In genomic region chr5:89396262-89396975, GRCh38 we compare ENCODE assay signal across 8 cellular contexts.
DNase-seq lines count a peak whose midpoint lies in the region; ATAC-seq and TF ChIP-seq lines count a peak whose summit lies in the region.

No MANE protein-coding gene starts in this region.

- intact Hi-C loops in left lung (cut with DNase I) (no loop called here), Caco-2 (cut with micrococcal nuclease; ENCODE audit: unreplicated experiment) (no loop called here)

- BruUV-seq in Caco-2 (replicated peaks; lab: Mats Ljungman, UMichigan) = no TSS peak

- no peaks in the 10 kb centered on the region for H3K9me3 Mint-ChIP-seq in Caco-2 (ENCODE audit: unreplicated experiment)

- CTCF ChIA-PET in Caco-2 (lab: Charles Lee) = no interaction called here

- POLR2A ChIA-PET in Caco-2 (lab: Charles Lee) = no interaction called here

- H3K4me1 ChIP-seq in left lung = peaks cover 0 to 20% of the 10 kb centered on the region in 2 donors
- H3K4me1 ChIP-seq in Caco-2 = no peaks in the 10 kb centered on the region

- DNase-seq in GM12864 (ENCODE audit: low read depth) (peak; percentile 51), RPMI7951 (ENCODE audit: low read depth) (peak; percentile 17), left lung (no peak), Caco-2 (no peak), NCI-H187 treated with DMSO at 0.1 percent for 48 hours (lab: John Stamatoyannopoulos, UW) (no peak), HK-2 (ENCODE audit: unreplicated experiment) (no peak), DMS53 (lab: John Stamatoyannopoulos, UW) (no peak)

- TF ChIP-seq CTCF in GM12864 (IDR thresholded peaks at IDR 0.05; ENCODE audit: low read depth, low read length, missing control alignments) = no peak
- TF ChIP-seq CTCF in left lung (IDR thresholded peaks at IDR 0.05) = no peak
- TF ChIP-seq CTCF in Caco-2 (IDR thresholded peaks at IDR 0.05; ENCODE audit: insufficient read depth in 1 of 2, low read depth in 1 of 2, low read length in 1 of 2, severe bottlenecking in 1 of 2, unreplicated experiment in 1 of 2) = no peak

- H3K4me3 Mint-ChIP-seq in Caco-2 (ENCODE audit: unreplicated experiment) = no peak overlapping the region

- no peaks in the 10 kb centered on the region for H3K27me3 Mint-ChIP-seq in Caco-2 (ENCODE audit: insufficient read depth, unreplicated experiment)

- H3K27ac Mint-ChIP-seq in Caco-2 (ENCODE audit: unreplicated experiment) = no peak overlapping the region

- no peaks in the 10 kb centered on the region for H3K4me1 Mint-ChIP-seq in Caco-2 (ENCODE audit: low read depth, unreplicated experiment)

- no peaks in the 10 kb centered on the region for H3K9me3 ChIP-seq in left lung
- H3K9me3 ChIP-seq in Caco-2 = no peaks in the 10 kb centered on the region

- H3K36me3 ChIP-seq in left lung (no peaks in the 10 kb centered on the region), Caco-2 (ENCODE audit: control insufficient read depth, insufficient read depth, low read length) (no peaks in the 10 kb centered on the region)

- no peaks in the 10 kb centered on the region for H3K27me3 ChIP-seq in left lung
- H3K27me3 ChIP-seq in Caco-2 (replicated peaks; ENCODE audit: control insufficient read depth, insufficient read depth, low read length) = no peaks in the 10 kb centered on the region

- no peaks in the 10 kb centered on the region for H3K36me3 Mint-ChIP-seq in Caco-2 (ENCODE audit: insufficient read depth, unreplicated experiment)

- ATAC-seq in HG02798 (IDR thresholded peaks at IDR 0.05; ENCODE audit: poor library complexity, unreplicated experiment) (peak; percentile 60), left lung (peak; percentile 82)

- peak overlapping the region; percentile 49 to 91 for H3K27ac ChIP-seq in left lung

- H3K4me3 ChIP-seq in GM12864 (ENCODE audit: low read depth, low read length) (no peak overlapping the region; the same call in 1 of the 2 replicates), left lung (no peak overlapping the region), Caco-2 (ENCODE audit: low read depth, low read length) (no peak overlapping the region)

Comparison
In these comparisons a context has a peak if more than half of its experiments do, and no peak if none do; other contexts are left out.
1. DNase-seq: peak in GM12864 (single experiment) and RPMI7951 (single experiment); none in left lung (0 of 2), Caco-2 (0 of 2), NCI-H187 treated with DMSO at 0.1 percent for 48 hours (single experiment), HK-2 (single experiment) and DMS53 (single experiment).